Comparison of ENCODE assay signal across 8 cellular contexts in the genomic region with DNA sequence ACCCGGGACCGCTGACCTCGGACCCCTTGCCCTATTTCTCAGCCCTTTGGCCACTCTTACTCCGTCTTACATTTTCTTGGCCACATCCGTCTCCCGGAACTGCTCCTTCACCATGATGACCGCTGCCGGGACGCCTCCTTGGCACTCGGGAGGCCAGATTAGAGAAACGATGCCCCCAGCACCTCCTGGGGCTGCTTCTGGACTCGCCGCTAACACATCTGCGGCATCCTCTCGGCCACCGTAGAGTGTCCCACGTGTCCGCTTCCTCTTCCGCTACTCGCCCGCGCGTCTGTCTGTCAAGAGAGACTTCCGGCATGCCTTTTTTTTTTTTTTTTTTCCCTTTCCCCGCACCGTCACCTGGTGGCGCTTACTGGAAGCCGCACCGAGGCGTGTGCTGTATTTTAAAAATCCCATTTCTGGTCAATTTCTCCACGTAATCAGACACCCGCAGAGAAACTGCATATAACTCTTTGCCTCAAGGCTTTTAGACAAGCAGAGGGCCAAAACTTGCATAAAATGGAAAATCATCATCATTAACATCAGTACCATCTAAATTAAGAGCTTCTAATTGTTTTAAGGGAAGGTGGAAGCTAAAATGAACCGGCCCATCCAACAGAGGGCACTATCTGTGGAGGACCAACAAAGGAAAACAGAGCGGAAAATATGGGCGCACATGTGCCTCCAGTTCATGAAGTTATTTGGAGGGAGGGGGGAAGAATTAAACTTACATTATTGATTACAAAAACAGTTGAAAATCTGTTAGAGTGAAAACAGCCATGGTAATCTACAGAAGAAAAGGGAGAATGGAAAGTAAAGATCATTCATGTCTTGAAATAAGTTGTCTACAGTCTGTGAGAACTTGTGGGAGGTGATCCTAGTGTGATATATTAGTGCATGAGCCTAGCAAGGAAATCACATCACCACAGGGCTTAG. TPM values are rescaled to one million over a fixed set of nuclear protein-coding genes. Genes with fewer than 3 reads are reported as not detected.
DNase-seq lines count a peak whose midpoint lies in the region; ATAC-seq and TF ChIP-seq lines count a peak whose summit lies in the region.

A gene (minus strand): TSS at position 222 of the 933 bp plus-strand sequence. CDS start 108 bp downstream, at position 114.

- DNase-seq in NCI-H69 (lab: John Stamatoyannopoulos, UW): peak; percentile 95
- peak; percentile 74 to 90 for DNase-seq in activated CD4-positive, alpha-beta T cell treated with anti-CD3 and anti-CD28 coated beads, Interleukin-2, amount 50 U/mL, for 24 hours (ENCODE audit: low read depth in 1 of 2, low spot score in 1 of 2)
- peak; percentile 97 to 98 for DNase-seq in dermis microvascular lymphatic vessel endothelial cell (ENCODE audit: low read depth in 2 of 2)
- peak; percentile 93 for DNase-seq in stimulated activated CD4-positive, alpha-beta T cell treated with anti-CD3 and anti-CD28 coated beads, Interleukin-4, amount 100 ng/mL, for 24 hours

- H3K36me3 ChIP-seq in liver (ENCODE audit: control insufficient read depth in 4 of 4, insufficient read depth in 3 of 4, low read depth in 1 of 4, low read length in 3 of 4): peaks cover 3 to 20% (median 17%) of the 10 kb centered on the region in 4 donors

- under 1% methylated on average over 35 of the region's 35 CpGs for WGBS in liver

- no peaks in the 10 kb centered on the region for H3K27me3 ChIP-seq in liver (ENCODE audit: control insufficient read depth in 4 of 4, insufficient read depth in 4 of 4, low read length in 3 of 4)

- no peaks in the 10 kb centered on the region for H3K9me3 ChIP-seq in liver (ENCODE audit: control insufficient read depth in 4 of 4, low read length in 3 of 4)

- H3K4me3 ChIP-seq in liver (ENCODE audit: low read depth in 1 of 3, low read length in 3 of 3): peak within 1 kb of the TSS; percentile 73 to 89 (median 74)

- TF ChIP-seq RAD21 in liver (IDR thresholded peaks at IDR 0.05): peak; percentile 65 to 69

- peak within 1 kb of the TSS; percentile 66 to 76 for H3K9ac ChIP-seq in liver (ENCODE audit: low read depth in 1 of 2, low read length in 2 of 2)

- H3K27ac ChIP-seq in C4-2B (peak within 1 kb of the TSS; percentile 80), liver (ENCODE audit: low read depth in 1 of 2, low read length in 2 of 2) (peak within 1 kb of the TSS; percentile 77 to 81)

- peaks cover 6 to 25% (median 17%) of the 10 kb centered on the region in 4 donors for H3K4me1 ChIP-seq in liver (ENCODE audit: control insufficient read depth in 4 of 4, insufficient read depth in 4 of 4, low read length in 3 of 4)

- TF ChIP-seq CTCF in C4-2B (conservative IDR thresholded peaks at IDR 0.05) (peak; percentile 99), liver (IDR thresholded peaks at IDR 0.05; ENCODE audit: low read depth, low read length, missing input control) (peak; percentile 67)

- ATAC-seq in GM19328 (IDR thresholded peaks at IDR 0.05; ENCODE audit: unreplicated experiment) (peak; percentile 38), HG03520 (IDR thresholded peaks at IDR 0.05; ENCODE audit: unreplicated experiment) (peak; percentile 52)

TF ChIP-seq in liver, 16 proteins besides CTCF, POLR2A, EP300 and RAD21:
- TF ChIP-seq EGR1 (IDR thresholded peaks at IDR 0.05; ENCODE audit: low read depth in 2 of 2) (peak in 1 of 2 donors; percentile 48), NR2F2 (IDR thresholded peaks at IDR 0.05) (peak; percentile 63), JUND (IDR thresholded peaks at IDR 0.05) (peak in 1 of 2 donors; percentile 37), FOXA2 (IDR thresholded peaks at IDR 0.05) (no peak), TAF1 (conservative IDR thresholded peaks at IDR 0.05) (peak; percentile 15), SP1 (IDR thresholded peaks at IDR 0.05) (peak; percentile 81), HNF4A (conservative IDR thresholded peaks at IDR 0.05) (peak in 1 of 2 donors; percentile 40), HNF4G (IDR thresholded peaks at IDR 0.05) (no peak), GABPA (IDR thresholded peaks at IDR 0.05 in 1 of 2, conservative IDR thresholded peaks at IDR 0.05 in 1 of 2) (peak; percentile 80 to 94), FOXA1 (IDR thresholded peaks at IDR 0.05) (no peak), YY1 (IDR thresholded peaks at IDR 0.05) (peak; percentile 93), RXRA (IDR thresholded peaks at IDR 0.05) (peak; percentile 50 to 68)
- TF ChIP-seq, protein P1, sequence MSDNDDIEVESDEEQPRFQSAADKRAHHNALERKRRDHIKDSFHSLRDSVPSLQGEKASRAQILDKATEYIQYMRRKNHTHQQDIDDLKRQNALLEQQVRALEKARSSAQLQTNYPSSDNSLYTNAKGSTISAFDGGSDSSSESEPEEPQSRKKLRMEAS (IDR thresholded peaks at IDR 0.05): peak; percentile 90
- TF ChIP-seq, protein P2, sequence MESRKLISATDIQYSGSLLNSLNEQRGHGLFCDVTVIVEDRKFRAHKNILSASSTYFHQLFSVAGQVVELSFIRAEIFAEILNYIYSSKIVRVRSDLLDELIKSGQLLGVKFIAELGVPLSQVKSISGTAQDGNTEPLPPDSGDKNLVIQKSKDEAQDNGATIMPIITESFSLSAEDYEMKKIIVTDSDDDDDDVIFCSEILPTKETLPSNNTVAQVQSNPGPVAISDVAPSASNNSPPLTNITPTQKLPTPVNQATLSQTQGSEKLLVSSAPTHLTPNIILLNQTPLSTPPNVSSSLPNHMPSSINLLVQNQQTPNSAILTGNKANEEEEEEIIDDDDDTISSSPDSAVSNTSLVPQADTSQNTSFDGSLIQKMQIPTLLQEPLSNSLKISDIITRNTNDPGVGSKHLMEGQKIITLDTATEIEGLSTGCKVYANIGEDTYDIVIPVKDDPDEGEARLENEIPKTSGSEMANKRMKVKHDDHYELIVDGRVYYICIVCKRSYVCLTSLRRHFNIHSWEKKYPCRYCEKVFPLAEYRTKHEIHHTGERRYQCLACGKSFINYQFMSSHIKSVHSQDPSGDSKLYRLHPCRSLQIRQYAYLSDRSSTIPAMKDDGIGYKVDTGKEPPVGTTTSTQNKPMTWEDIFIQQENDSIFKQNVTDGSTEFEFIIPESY (IDR thresholded peaks at IDR 0.05): peak; percentile 95
- TF ChIP-seq, protein P3, sequence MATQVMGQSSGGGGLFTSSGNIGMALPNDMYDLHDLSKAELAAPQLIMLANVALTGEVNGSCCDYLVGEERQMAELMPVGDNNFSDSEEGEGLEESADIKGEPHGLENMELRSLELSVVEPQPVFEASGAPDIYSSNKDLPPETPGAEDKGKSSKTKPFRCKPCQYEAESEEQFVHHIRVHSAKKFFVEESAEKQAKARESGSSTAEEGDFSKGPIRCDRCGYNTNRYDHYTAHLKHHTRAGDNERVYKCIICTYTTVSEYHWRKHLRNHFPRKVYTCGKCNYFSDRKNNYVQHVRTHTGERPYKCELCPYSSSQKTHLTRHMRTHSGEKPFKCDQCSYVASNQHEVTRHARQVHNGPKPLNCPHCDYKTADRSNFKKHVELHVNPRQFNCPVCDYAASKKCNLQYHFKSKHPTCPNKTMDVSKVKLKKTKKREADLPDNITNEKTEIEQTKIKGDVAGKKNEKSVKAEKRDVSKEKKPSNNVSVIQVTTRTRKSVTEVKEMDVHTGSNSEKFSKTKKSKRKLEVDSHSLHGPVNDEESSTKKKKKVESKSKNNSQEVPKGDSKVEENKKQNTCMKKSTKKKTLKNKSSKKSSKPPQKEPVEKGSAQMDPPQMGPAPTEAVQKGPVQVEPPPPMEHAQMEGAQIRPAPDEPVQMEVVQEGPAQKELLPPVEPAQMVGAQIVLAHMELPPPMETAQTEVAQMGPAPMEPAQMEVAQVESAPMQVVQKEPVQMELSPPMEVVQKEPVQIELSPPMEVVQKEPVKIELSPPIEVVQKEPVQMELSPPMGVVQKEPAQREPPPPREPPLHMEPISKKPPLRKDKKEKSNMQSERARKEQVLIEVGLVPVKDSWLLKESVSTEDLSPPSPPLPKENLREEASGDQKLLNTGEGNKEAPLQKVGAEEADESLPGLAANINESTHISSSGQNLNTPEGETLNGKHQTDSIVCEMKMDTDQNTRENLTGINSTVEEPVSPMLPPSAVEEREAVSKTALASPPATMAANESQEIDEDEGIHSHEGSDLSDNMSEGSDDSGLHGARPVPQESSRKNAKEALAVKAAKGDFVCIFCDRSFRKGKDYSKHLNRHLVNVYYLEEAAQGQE (IDR thresholded peaks at IDR 0.05): peak; percentile 94
- TF ChIP-seq, protein P4, sequence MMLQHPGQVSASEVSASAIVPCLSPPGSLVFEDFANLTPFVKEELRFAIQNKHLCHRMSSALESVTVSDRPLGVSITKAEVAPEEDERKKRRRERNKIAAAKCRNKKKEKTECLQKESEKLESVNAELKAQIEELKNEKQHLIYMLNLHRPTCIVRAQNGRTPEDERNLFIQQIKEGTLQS (IDR thresholded peaks at IDR 0.05): peak; percentile 26

RNA-seq across cellular contexts. Expression of the gene that starts here (rescaled TPM):
- total RNA-seq in dermis microvascular lymphatic vessel endothelial cell: 13.0 and 13.4 TPM in 2 replicates
- 1 to 10 TPM; 7.2 to 9.6 TPM for total RNA-seq in liver
- 1 to 10 TPM; 3.2 to 3.8 TPM for polyA plus RNA-seq in liver

Comparison
In these comparisons a context has a peak if more than half of its experiments do, and no peak if none do; other contexts are left out.
1. Peak in every context shown above with its lines: DNase-seq, ATAC-seq, H3K4me3 ChIP-seq and H3K27ac ChIP-seq.